26 cellular contexts compared by ENCODE assay signal in genomic region chr3:74304419-74304818, GRCh38.
DNase-seq lines count a peak whose midpoint lies in the region; ATAC-seq, FAIRE-seq and TF ChIP-seq lines count a peak whose summit lies in the region.
"Had no signal": no experiment of that assay in that cellular context is flagged by ENCODE, and none has a peak within 500 bp of the region (broad histone marks: within the 10 kb centered on the region; RNA-seq: fewer than 3 reads in every experiment).

No MANE protein-coding gene starts in this region.

- no peak for DNase-seq in D721Med (ENCODE audit: insufficient read length, low spot score)
- peak; percentile 28 for DNase-seq in colonic mucosa
- DNase-seq in mucosa of descending colon = peak in 1 of 3 donors; percentile 45
- no peak for DNase-seq in transverse colon
- no peak for DNase-seq in effector CD4-positive, alpha-beta T cell
- no peak for DNase-seq in stimulated activated naive CD8-positive, alpha-beta T cell treated with anti-CD3 and anti-CD28 coated beads, Interleukin-15, Interleukin-2, amounts not matched to agents 100 U/mL and 50 U/mL, for 24 hours
- DNase-seq in heart right ventricle = no peak
- DNase-seq: AML-193; Caco-2; Calu3; CD4-positive, alpha-beta T cell; CD8-positive, alpha-beta T cell; DMS 273 treated with DMSO at 0.1 percent for 48 hours; DMS153; DMS53; DMS79; DND-41; EL; GDM1 had no signal

- in situ Hi-C loops in transverse colon (cut with MboI; ENCODE audit: low pct_ligation_motif_present in 1 of 4, low pct_unique_long_range_greater_than_20kb in 1 of 4, low sequenced_read_pairs in 3 of 4) = no loop called here

- H3K36me3 ChIP-seq in colonic mucosa (no peaks in the 10 kb centered on the region), mucosa of descending colon (ENCODE audit: low read depth) (no peaks in the 10 kb centered on the region), transverse colon (no peaks in the 10 kb centered on the region), heart right ventricle (no peaks in the 10 kb centered on the region)
- H3K36me3 ChIP-seq: BLaER1 treated with 17β-estradiol and CSF1 and Interleukin-3, amounts not matched to agents 10 nM and 100 nM had no signal

- H3K4me3 ChIP-seq in colonic mucosa (no peak overlapping the region), mucosa of descending colon (no peak overlapping the region), transverse colon (no peak overlapping the region), heart right ventricle (no peak overlapping the region)
- H3K4me3 ChIP-seq: A549; BLaER1 treated with 17β-estradiol and CSF1 and Interleukin-3, amounts not matched to agents 10 nM and 100 nM; GM12878 had no signal

- no peaks in the 10 kb centered on the region for H3K9me3 ChIP-seq in colonic mucosa
- no peaks in the 10 kb centered on the region for H3K9me3 ChIP-seq in mucosa of descending colon
- no peaks in the 10 kb centered on the region for H3K9me3 ChIP-seq in transverse colon
- H3K9me3 ChIP-seq in heart right ventricle = no peaks in the 10 kb centered on the region
- H3K9me3 ChIP-seq: A549; BLaER1 treated with 17β-estradiol and CSF1 and Interleukin-3, amounts not matched to agents 10 nM and 100 nM; Caco-2 had no signal

- WGBS in transverse colon (ENCODE audit: low coverage in 1 of 2), 2 donors = 36 to 44% methylated on average over 1 of the region's 1 CpG
- 85 to 90% methylated on average over 1 of the region's 1 CpG for WGBS in heart right ventricle, 2 donors

- H3K27me3 ChIP-seq in colonic mucosa (no peaks in the 10 kb centered on the region), transverse colon (no peaks in the 10 kb centered on the region), heart right ventricle (no peaks in the 10 kb centered on the region)
- H3K27me3 ChIP-seq: BLaER1 treated with 17β-estradiol and CSF1 and Interleukin-3, amounts not matched to agents 10 nM and 100 nM had no signal

- ATAC-seq in mucosa of descending colon (peak; percentile 93), heart right ventricle (no peak)
- no peak for ATAC-seq in stimulated activated naive CD8-positive, alpha-beta T cell treated with anti-CD3 and anti-CD28 coated beads, Interleukin-15, Interleukin-2, amounts not matched to agents 100 U/mL and 50 U/mL, for 24 hours
- ATAC-seq: A549; CD8-positive, alpha-beta T cell; GM12878 had no signal

- peak; percentile 84 for FAIRE-seq in D721Med (lab: Jason Lieb, UNC)
- FAIRE-seq: A549, GM12878, GM12892, GM18507 had no signal

- H3K9ac ChIP-seq in colonic mucosa (ENCODE audit: low read depth in 2 of 2, low read length in 2 of 2) = no peak overlapping the region
- H3K9ac ChIP-seq: BLaER1 treated with 17β-estradiol and CSF1 and Interleukin-3, amounts not matched to agents 10 nM and 100 nM had no signal

- intact Hi-C loops in colonic mucosa (cut with DNase I) = no loop called here
- intact Hi-C loops in mucosa of descending colon (cut with DNase I, micrococcal nuclease) = no loop called here
- intact Hi-C loops in transverse colon (cut with DNase I; ENCODE audit: low total_unique reads) = no loop called here
- intact Hi-C loops in heart right ventricle (cut with DNase I) = no loop called here

- no peak for TF ChIP-seq EP300 in transverse colon (IDR thresholded peaks at IDR 0.05; ENCODE audit: low read depth)

- no peak for TF ChIP-seq POLR2A in transverse colon (IDR thresholded peaks at IDR 0.05)

- H3K4me1 ChIP-seq in colonic mucosa = no peaks in the 10 kb centered on the region
- H3K4me1 ChIP-seq in mucosa of descending colon (ENCODE audit: low read depth) = no peaks in the 10 kb centered on the region
- peaks cover 4 to 25% (median 5%) of the 10 kb centered on the region in 4 donors for H3K4me1 ChIP-seq in transverse colon
- peaks cover 0 to 14% (median 0%) of the 10 kb centered on the region in 9 donors for H3K4me1 ChIP-seq in heart right ventricle
- H3K4me1 ChIP-seq: A549; BLaER1 treated with 17β-estradiol and CSF1 and Interleukin-3, amounts not matched to agents 10 nM and 100 nM; Caco-2 had no signal

- H3K27ac ChIP-seq in colonic mucosa = no peak overlapping the region
- peak overlapping the region in 3 of 4 donors; percentile 34 to 50 (median 39) for H3K27ac ChIP-seq in transverse colon
- H3K27ac ChIP-seq in heart right ventricle = no peak overlapping the region
- H3K27ac ChIP-seq: 22Rv1; A549; BLaER1 treated with 17β-estradiol and CSF1 and Interleukin-3, amounts not matched to agents 10 nM and 100 nM; C4-2B had no signal

- no peak for TF ChIP-seq CTCF in D721Med (IDR thresholded peaks at IDR 0.05; ENCODE audit: insufficient read depth, missing control alignments)
- no peak for TF ChIP-seq CTCF in colonic mucosa (IDR thresholded peaks at IDR 0.05)
- no peak for TF ChIP-seq CTCF in mucosa of descending colon (IDR thresholded peaks at IDR 0.05)
- no peak for TF ChIP-seq CTCF in transverse colon (IDR thresholded peaks at IDR 0.05)
- TF ChIP-seq CTCF in heart right ventricle (IDR thresholded peaks at IDR 0.05) = no peak

Comparison
In these comparisons a context has a peak if more than half of its experiments do, and no peak if none do; other contexts are left out.
1. H3K27ac ChIP-seq: peak in transverse colon (3 of 4); none in colonic mucosa (single experiment) and heart right ventricle (0 of 10).